Comparison of ENCODE assay signal across 21 cellular contexts in genomic region chr1:21940492-21940891, GRCh38. TPM values are rescaled to one million over a fixed set of nuclear protein-coding genes. Genes with fewer than 3 reads are reported as not detected.
DNase-seq lines count a peak whose midpoint lies in the region; TF ChIP-seq lines count a peak whose summit lies in the region.
"Had no signal": no experiment of that assay in that cellular context is flagged by ENCODE, and none has a peak within 500 bp of the region (broad histone marks: within the 10 kb centered on the region; RNA-seq: fewer than 3 reads in every experiment).

No MANE protein-coding gene starts in this region.

- intact Hi-C loops in ascending aorta (cut with DNase I) = no loop called here

- H3K4me1 ChIP-seq in ACC112 (ENCODE audit: control insufficient read depth, insufficient read depth, low read length, unreplicated experiment) (peaks cover 28% of the 10 kb centered on the region), ascending aorta (peaks cover 12 to 50% of the 10 kb centered on the region in 2 donors), right atrium auricular region (peaks cover 0 to 81% of the 10 kb centered on the region in 2 donors), skeletal muscle satellite cell (ENCODE audit: control insufficient read depth, insufficient read depth, low read length) (peaks cover 51% of the 10 kb centered on the region)

- peak overlapping the region; percentile 55 for H3K9ac ChIP-seq in skeletal muscle satellite cell (ENCODE audit: low read depth, low read length)

- peak overlapping the region; percentile 74; the same call in 1 of the 2 replicates for H3K27ac ChIP-seq in ACC112 (ENCODE audit: low read depth, low read length)
- H3K27ac ChIP-seq in ascending aorta = peak overlapping the region; percentile 94 to 95
- H3K27ac ChIP-seq in right atrium auricular region = peak overlapping the region; percentile 85 to 87
- H3K27ac ChIP-seq: VCaP had no signal

- H3K27me3 ChIP-seq in ACC112 (ENCODE audit: insufficient read depth, low read length) (no peaks in the 10 kb centered on the region), ascending aorta (no peaks in the 10 kb centered on the region), right atrium auricular region (no peaks in the 10 kb centered on the region), skeletal muscle satellite cell (ENCODE audit: control insufficient read depth, insufficient read depth, low read length) (no peaks in the 10 kb centered on the region)
- H3K27me3 ChIP-seq: foreskin keratinocyte had no signal

- TF ChIP-seq CTCF in ascending aorta (IDR thresholded peaks at IDR 0.05) = no peak
- no peak for TF ChIP-seq CTCF in right atrium auricular region (IDR thresholded peaks at IDR 0.05)

- H3K9me3 ChIP-seq in ascending aorta (no peaks in the 10 kb centered on the region), right atrium auricular region (no peaks in the 10 kb centered on the region), skeletal muscle satellite cell (replicated peaks; ENCODE audit: low read length) (no peaks in the 10 kb centered on the region)

- no peak overlapping the region for H2AFZ ChIP-seq in ACC112 (ENCODE audit: low read length, unreplicated experiment)

- H3K4me3 ChIP-seq in ACC112 (ENCODE audit: low read depth, low read length) = no peak overlapping the region
- H3K4me3 ChIP-seq in ascending aorta = peak overlapping the region in 1 of 2 donors; percentile 4
- H3K4me3 ChIP-seq in right atrium auricular region = no peak overlapping the region
- H3K4me3 ChIP-seq in skeletal muscle satellite cell (ENCODE audit: low read length) = no peak overlapping the region
- H3K4me3 ChIP-seq: lung had no signal

- H3K36me3 ChIP-seq in ACC112 (ENCODE audit: insufficient read depth, low read length) = no peaks in the 10 kb centered on the region
- no peaks in the 10 kb centered on the region for H3K36me3 ChIP-seq in ascending aorta
- no peaks in the 10 kb centered on the region for H3K36me3 ChIP-seq in right atrium auricular region
- H3K36me3 ChIP-seq in skeletal muscle satellite cell (ENCODE audit: insufficient read depth, low read length) = no peaks in the 10 kb centered on the region

- no peak overlapping the region for H3K4me2 ChIP-seq in skeletal muscle satellite cell (ENCODE audit: low read length)

- DNase-seq in ascending aorta (ENCODE audit: low spot score in 2 of 2) (no peak), right atrium auricular region (ENCODE audit: low spot score) (no peak), KG1 (lab: John Stamatoyannopoulos, UW) (no peak), cerebellar nuclear complex (lab: John Stamatoyannopoulos, UW) (no peak)
- no peak for DNase-seq in activated CD4-positive, CD25-positive, alpha-beta regulatory T cell (lab: John Stamatoyannopoulos, UW)
- DNase-seq in activated T-cell treated with anti-CD3 and anti-CD28 coated beads, Interleukin-2, amount 50 U/mL, for 1 hour = no peak
- DNase-seq: activated CD8-positive, alpha-beta T cell treated with anti-CD3 and anti-CD28 coated beads for 36 hours; Calu3; effector memory CD4-positive, alpha-beta T cell; foreskin keratinocyte; GF-D8; NCI-H2081 treated with DMSO at 0.1 percent for 48 hours; NCI-H526 treated with DMSO at 0.1 percent for 48 hours; PC-3; SW 1271 had no signal

- H3K79me2 ChIP-seq in ACC112 (ENCODE audit: control insufficient read depth, insufficient read depth, low read length, unreplicated experiment) = peaks cover 14% of the 10 kb centered on the region

RNA-seq across cellular contexts. Expression of gene HSPG2, which starts 3.4 kb away (rescaled TPM):
- total RNA-seq in ascending aorta (1,294 TPM), right atrium auricular region (100 to 1,000 TPM; 424 to 557 TPM)
- total RNA-seq in skeletal muscle satellite cell (2012; rRNA removed) = 149 and 214 TPM in 2 replicates

RNA-seq across cellular contexts. Expression of gene CELA3B, which starts 36.3 kb away (rescaled TPM):
- total RNA-seq in ascending aorta (not detected), right atrium auricular region (not detected)
- not detected in 2 replicates for total RNA-seq in skeletal muscle satellite cell (2012; rRNA removed)
- total RNA-seq: activated CD8-positive, alpha-beta T cell treated with anti-CD3 and anti-CD28 coated beads for 36 hours; activated T-helper 17 cell treated with anti-CD3 and anti-CD28 coated beads, Interleukin-2, amount 50 U/mL, for 72 hours; Calu3; foreskin keratinocyte; M059J; PC-3 had no signal
